In the genomic region with DNA sequence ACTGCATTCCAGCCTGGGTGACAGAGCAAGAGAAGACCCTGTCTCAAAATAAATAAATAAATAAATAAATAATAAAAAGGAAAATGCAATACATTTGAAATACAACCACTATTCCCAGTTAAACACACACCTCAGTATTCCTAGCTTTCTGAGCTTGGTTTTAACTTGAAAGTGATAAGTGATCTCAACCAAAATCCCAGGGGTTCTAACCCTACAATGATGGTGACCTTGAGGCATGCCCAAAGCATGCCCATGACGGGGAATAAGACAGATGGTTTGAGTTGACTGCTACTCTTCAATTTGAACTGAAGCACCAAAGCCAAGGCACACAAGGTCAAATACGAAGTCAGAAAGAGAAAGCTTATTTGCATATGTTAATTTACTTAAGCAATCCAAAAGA, we compare ENCODE assay signal across 2 cellular contexts.
TF ChIP-seq lines count a peak whose summit lies in the region.

No MANE protein-coding gene starts in this region.

TF ChIP-seq in HepG2, 621 proteins besides CTCF, POLR2A, EP300 and RAD21:
- TF ChIP-seq, protein P1, sequence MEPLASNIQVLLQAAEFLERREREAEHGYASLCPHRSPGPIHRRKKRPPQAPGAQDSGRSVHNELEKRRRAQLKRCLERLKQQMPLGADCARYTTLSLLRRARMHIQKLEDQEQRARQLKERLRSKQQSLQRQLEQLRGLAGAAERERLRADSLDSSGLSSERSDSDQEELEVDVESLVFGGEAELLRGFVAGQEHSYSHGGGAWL (CRISPR knock-in tag; IDR thresholded peaks at IDR 0.05) = no peak
- no peak for TF ChIP-seq JUN (CRISPR knock-in tag; IDR thresholded peaks at IDR 0.05)
- TF ChIP-seq, protein P2, sequence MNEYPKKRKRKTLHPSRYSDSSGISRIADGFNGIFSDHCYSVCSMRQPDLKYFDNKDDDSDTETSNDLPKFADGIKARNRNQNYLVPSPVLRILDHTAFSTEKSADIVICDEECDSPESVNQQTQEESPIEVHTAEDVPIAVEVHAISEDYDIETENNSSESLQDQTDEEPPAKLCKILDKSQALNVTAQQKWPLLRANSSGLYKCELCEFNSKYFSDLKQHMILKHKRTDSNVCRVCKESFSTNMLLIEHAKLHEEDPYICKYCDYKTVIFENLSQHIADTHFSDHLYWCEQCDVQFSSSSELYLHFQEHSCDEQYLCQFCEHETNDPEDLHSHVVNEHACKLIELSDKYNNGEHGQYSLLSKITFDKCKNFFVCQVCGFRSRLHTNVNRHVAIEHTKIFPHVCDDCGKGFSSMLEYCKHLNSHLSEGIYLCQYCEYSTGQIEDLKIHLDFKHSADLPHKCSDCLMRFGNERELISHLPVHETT (CRISPR knock-in tag; conservative IDR thresholded peaks at IDR 0.05) = no peak
- no peak for TF ChIP-seq JUND (CRISPR knock-in tag; IDR thresholded peaks at IDR 0.05)
- TF ChIP-seq ELK4 (CRISPR knock-in tag; IDR thresholded peaks at IDR 0.05; ENCODE audit: borderline replicate concordance) = no peak

TF ChIP-seq in H1, 55 proteins besides CTCF, POLR2A, EP300 and RAD21 (continued from another document):
- TF ChIP-seq SP4 (IDR thresholded peaks at IDR 0.05; ENCODE audit: low read length) = no peak
- peak; percentile 40 for TF ChIP-seq TAF7 (optimal IDR thresholded peaks at IDR 0.05; ENCODE audit: borderline replicate concordance, low read depth, low read length)
- TF ChIP-seq SP2 (IDR thresholded peaks at IDR 0.05; ENCODE audit: low read length) = no peak
